8 cellular contexts compared by ENCODE assay signal in the genomic region with DNA sequence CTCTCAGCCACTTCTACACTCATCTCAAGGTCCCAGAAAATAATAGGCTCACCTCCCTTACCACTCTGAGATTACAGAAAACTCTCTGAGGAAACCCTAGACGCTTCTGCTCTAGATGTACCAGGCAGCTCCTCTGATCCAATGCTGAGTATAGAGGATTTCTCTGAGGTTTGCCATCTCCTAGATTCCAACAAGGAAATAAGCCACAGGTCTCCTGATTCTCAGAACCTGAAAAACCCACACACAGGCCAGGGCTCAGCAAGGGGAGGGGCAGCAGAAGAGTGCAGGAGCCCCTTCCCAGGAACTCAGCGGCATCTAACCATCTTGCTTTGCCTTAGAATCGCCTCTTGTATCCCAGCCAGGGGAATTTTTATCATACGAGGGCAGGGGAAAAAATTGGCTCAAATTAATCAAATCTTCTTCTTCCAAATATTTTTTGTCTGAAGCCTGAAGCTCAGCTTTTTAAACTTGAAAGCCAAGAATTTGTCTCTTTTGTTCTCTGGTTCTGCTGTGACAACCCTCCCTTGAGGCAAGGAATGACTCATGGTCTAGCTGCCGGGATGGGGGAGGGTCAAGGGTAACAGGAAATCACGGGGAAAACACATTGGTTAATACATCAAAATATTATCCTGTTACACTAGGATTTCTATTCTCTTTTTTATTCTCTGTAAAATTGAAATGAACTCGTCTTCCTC. TPM values are rescaled to one million over a fixed set of nuclear protein-coding genes. Genes with fewer than 3 reads are reported as not detected.
A peak's percentile ranks its signal among the peaks of the same experiment; 100 is the strongest.
DNase-seq lines count a peak whose midpoint lies in the region; ATAC-seq, FAIRE-seq and TF ChIP-seq lines count a peak whose summit lies in the region.

No MANE protein-coding gene starts in this region.

- no peak overlapping the region for H3K4me2 ChIP-seq in OCI-LY7 (ENCODE audit: low read length)

- H3K27ac ChIP-seq in A673 (ENCODE audit: low read depth, low read length, poor library complexity, severe bottlenecking) (peak overlapping the region; percentile 76), right atrium auricular region (peak overlapping the region; percentile 48 to 80), OCI-LY7 (ENCODE audit: low read depth, low read length, poor library complexity, severe bottlenecking) (no peak overlapping the region), WERI-Rb-1 (no peak overlapping the region)

- TF ChIP-seq CTCF in A673 (conservative IDR thresholded peaks at IDR 0.05; ENCODE audit: low read depth, low read length) (no peak), right atrium auricular region (IDR thresholded peaks at IDR 0.05) (no peak), OCI-LY7 (conservative IDR thresholded peaks at IDR 0.05; ENCODE audit: low read length) (no peak), WERI-Rb-1 (IDR thresholded peaks at IDR 0.05; ENCODE audit: low read depth, low read length) (no peak)

- H3K9me2 ChIP-seq in OCI-LY7 (ENCODE audit: insufficient read depth, low read length), result no peaks in the 10 kb centered on the region

- DNase-seq in A673 (ENCODE audit: low spot score), result peak; percentile 92
- peak; percentile 54 for DNase-seq in HTR-8/SVneo (ENCODE audit: insufficient read length, low spot score)
- DNase-seq in activated naive CD8-positive, alpha-beta T cell treated with anti-CD3 and anti-CD28 coated beads for 36 hours, result peak; percentile 26
- DNase-seq in right atrium auricular region (ENCODE audit: low spot score), result peak; percentile 78
- peak; percentile 79 for DNase-seq in skeletal muscle cell (ENCODE audit: low read depth)
- no peak for DNase-seq in OCI-LY7 (ENCODE audit: low spot score)
- no peak for DNase-seq in WERI-Rb-1

- H3K36me3 ChIP-seq in A673 (ENCODE audit: insufficient read depth, low read length, poor library complexity, severe bottlenecking), result no peaks in the 10 kb centered on the region
- H3K36me3 ChIP-seq in right atrium auricular region, result no peaks in the 10 kb centered on the region
- H3K36me3 ChIP-seq in OCI-LY7 (ENCODE audit: insufficient read depth, low read length), result no peaks in the 10 kb centered on the region
- no peaks in the 10 kb centered on the region for H3K36me3 ChIP-seq in WERI-Rb-1

- H3K4me3 ChIP-seq in A673 (ENCODE audit: low read depth, low read length, poor library complexity, severe bottlenecking) (no peak overlapping the region), right atrium auricular region (no peak overlapping the region), skeletal muscle cell (ENCODE audit: low read depth, low read length) (no peak overlapping the region), OCI-LY7 (ENCODE audit: low read depth, low read length, poor library complexity, severe bottlenecking) (no peak overlapping the region), WERI-Rb-1 (ENCODE audit: low read depth, low read length) (no peak overlapping the region)

- peaks cover 13% of the 10 kb centered on the region for H3K36me3 Mint-ChIP-seq in activated naive CD8-positive, alpha-beta T cell treated with anti-CD3 and anti-CD28 coated beads for 36 hours

- no peak overlapping the region for H3K4me3 Mint-ChIP-seq in activated naive CD8-positive, alpha-beta T cell treated with anti-CD3 and anti-CD28 coated beads for 36 hours

- peaks cover 12% of the 10 kb centered on the region for H3K4me1 Mint-ChIP-seq in activated naive CD8-positive, alpha-beta T cell treated with anti-CD3 and anti-CD28 coated beads for 36 hours

- no peaks in the 10 kb centered on the region for H3K9me3 ChIP-seq in A673 (ENCODE audit: low read depth, low read length, poor library complexity, severe bottlenecking)
- H3K9me3 ChIP-seq in right atrium auricular region, result no peaks in the 10 kb centered on the region
- H3K9me3 ChIP-seq in OCI-LY7 (ENCODE audit: low read length), result no peaks in the 10 kb centered on the region
- H3K9me3 ChIP-seq in WERI-Rb-1 (ENCODE audit: severe bottlenecking), result no peaks in the 10 kb centered on the region

- H2AFZ ChIP-seq in OCI-LY7 (ENCODE audit: low read length), result no peak overlapping the region

- POLR2A ChIA-PET in A673 (lab: Charles Lee; ENCODE audit: low non-redundant PET) (no interaction called here), OCI-LY7 (lab: Charles Lee) (no interaction called here)

- no peak for FAIRE-seq in HTR-8/SVneo (lab: Jason Lieb, UNC)

- intact Hi-C loops in A673 (cut with micrococcal nuclease; ENCODE audit: unreplicated experiment) (no loop called here), OCI-LY7 (cut with micrococcal nuclease; ENCODE audit: unreplicated experiment) (no loop called here)

- peaks cover 38% of the 10 kb centered on the region for H3K27me3 Mint-ChIP-seq in activated naive CD8-positive, alpha-beta T cell treated with anti-CD3 and anti-CD28 coated beads for 36 hours

- BruUV-seq in A673 (replicated peaks; lab: Mats Ljungman, UMichigan) (TSS peak; percentile 96), OCI-LY7 (replicated peaks; lab: Mats Ljungman, UMichigan) (no TSS peak)

- no peaks in the 10 kb centered on the region for H3K79me2 ChIP-seq in OCI-LY7 (ENCODE audit: insufficient read depth, low read depth, low read length)

- H3K9me3 Mint-ChIP-seq in activated naive CD8-positive, alpha-beta T cell treated with anti-CD3 and anti-CD28 coated beads for 36 hours, result peaks cover 13% of the 10 kb centered on the region

- CTCF ChIA-PET in A673 (lab: Charles Lee), result no interaction called here
- CTCF ChIA-PET in OCI-LY7 (lab: Charles Lee; ENCODE audit: unreplicated experiment), result no interaction called here

- H4K20me1 ChIP-seq in OCI-LY7 (ENCODE audit: insufficient read depth, low read length), result no peaks in the 10 kb centered on the region

- H3K27me3 ChIP-seq in A673 (replicated peaks; ENCODE audit: insufficient read depth, low read depth, low read length, poor library complexity) (no peaks in the 10 kb centered on the region), right atrium auricular region (no peaks in the 10 kb centered on the region), WERI-Rb-1 (ENCODE audit: insufficient read depth, low read depth, severe bottlenecking) (no peaks in the 10 kb centered on the region)

- H3K4me1 ChIP-seq in A673 (ENCODE audit: insufficient read depth, low read length, poor library complexity, severe bottlenecking) (peaks cover 24% of the 10 kb centered on the region), right atrium auricular region (peaks cover 0 to 14% of the 10 kb centered on the region in 2 donors), OCI-LY7 (ENCODE audit: insufficient read depth, low read length, poor library complexity, severe bottlenecking) (no peaks in the 10 kb centered on the region)

- H3K27ac Mint-ChIP-seq in activated naive CD8-positive, alpha-beta T cell treated with anti-CD3 and anti-CD28 coated beads for 36 hours, result peak overlapping the region; percentile 29

- peak; percentile 72 for ATAC-seq in GM18519 (IDR thresholded peaks at IDR 0.05; ENCODE audit: low FRiP score, unreplicated experiment)

RNA-seq across cellular contexts. Expression of gene GORAB, which starts 30.8 kb away (rescaled TPM):
- total RNA-seq in A673 (2021) (10.9 and 13.6 TPM in 2 replicates), right atrium auricular region (1 to 10 TPM; 4.9 to 9.2 TPM), OCI-LY7 (2022) (15.0 and 15.8 TPM in 2 replicates)
- 10 to 100 TPM; 11.4 to 13.6 TPM for total RNA-seq in activated naive CD8-positive, alpha-beta T cell treated with anti-CD3 and anti-CD28 coated beads for 36 hours
- 11.5 and 19.8 TPM in 2 replicates for total RNA-seq in OCI-LY7 (2014; rRNA removed; shearing (Covaris generic))

Comparison
In these comparisons a context has a peak if more than half of its experiments do, and no peak if none do; other contexts are left out.
1. DNase-seq: peak in A673 (single experiment), HTR-8/SVneo (single experiment), activated naive CD8-positive, alpha-beta T cell treated with anti-CD3 and anti-CD28 coated beads for 36 hours (single experiment), right atrium auricular region (single experiment) and skeletal muscle cell (single experiment); none in OCI-LY7 (single experiment) and WERI-Rb-1 (single experiment).
2. H3K27ac ChIP-seq: peak in A673 (single experiment) and right atrium auricular region (2 of 2); none in OCI-LY7 (single experiment) and WERI-Rb-1 (single experiment).